Comparison of ENCODE assay signal across 1 cellular context in the genomic region with DNA sequence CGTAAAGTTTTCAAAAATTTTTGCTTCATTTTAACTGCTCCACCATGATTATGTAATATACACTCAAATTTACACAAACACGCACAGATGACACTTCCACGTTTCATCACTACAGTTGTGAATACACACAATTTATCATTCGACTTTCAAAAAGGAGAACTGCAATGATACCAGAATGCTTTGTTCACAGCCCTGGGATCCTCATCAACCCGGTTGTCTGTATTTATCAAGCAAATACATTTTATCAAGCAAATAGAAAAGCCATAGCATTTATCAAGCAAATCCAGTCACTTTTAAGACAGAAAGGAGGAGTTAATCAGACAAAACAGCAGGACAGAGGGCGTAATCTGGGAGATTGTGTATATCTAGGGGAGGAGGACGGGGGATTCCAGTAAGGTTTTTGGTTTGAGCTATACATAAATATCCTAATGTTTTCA.
TF ChIP-seq lines count a peak whose summit lies in the region.

No MANE protein-coding gene starts in this region.

TF ChIP-seq in H1, 55 proteins besides CTCF, POLR2A, EP300 and RAD21 (continued from another document):
- TF ChIP-seq SAP30 (IDR thresholded peaks at IDR 0.05; ENCODE audit: insufficient read depth, insufficient replicate concordance, low read length) = no peak
- TF ChIP-seq POLR2AphosphoS5 (IDR thresholded peaks at IDR 0.05; ENCODE audit: low read depth, low read length) = no peak
- TF ChIP-seq NRF1 (IDR thresholded peaks at IDR 0.05; ENCODE audit: low read depth, low read length) = no peak
- no peak for TF ChIP-seq JUN (IDR thresholded peaks at IDR 0.05; ENCODE audit: low read depth, low read length)
- TF ChIP-seq RFX5 (IDR thresholded peaks at IDR 0.05; ENCODE audit: borderline replicate concordance, low read depth, low read length) = no peak
- TF ChIP-seq PHF8 (conservative IDR thresholded peaks at IDR 0.05; ENCODE audit: low read depth, low read length) = no peak
- TF ChIP-seq EGR1 (IDR thresholded peaks at IDR 0.05; ENCODE audit: borderline replicate concordance, low read depth, low read length) = no peak
- TF ChIP-seq GTF2F1 (IDR thresholded peaks at IDR 0.05; ENCODE audit: borderline replicate concordance, low read depth, low read length) = no peak
